ENCODE assay signal across 18 cellular contexts in the genomic region with DNA sequence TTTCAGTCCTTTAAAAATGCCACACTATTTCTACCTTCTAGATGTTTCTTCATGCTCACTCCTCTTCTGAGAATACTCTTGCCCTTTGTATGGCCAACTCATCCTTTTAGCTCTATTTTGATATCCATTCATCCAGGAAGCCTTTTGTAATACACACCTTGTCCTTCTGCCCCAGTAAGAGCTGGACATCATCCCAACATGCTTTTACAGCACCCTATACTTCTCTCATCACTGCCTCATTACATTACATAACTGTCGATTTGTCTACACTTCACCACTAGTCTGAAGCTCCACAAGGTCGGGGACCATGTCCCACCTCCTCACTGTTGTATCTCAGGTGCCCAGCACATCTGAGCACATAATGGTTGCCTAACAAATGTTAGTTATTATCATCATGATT. TPM values are rescaled to one million over a fixed set of nuclear protein-coding genes. Genes with fewer than 3 reads are reported as not detected.
DNase-seq lines count a peak whose midpoint lies in the region; ATAC-seq, FAIRE-seq and TF ChIP-seq lines count a peak whose summit lies in the region.
"Had no signal": no experiment of that assay in that cellular context is flagged by ENCODE, and none has a peak within 500 bp of the region (broad histone marks: within the 10 kb centered on the region; RNA-seq: fewer than 3 reads in every experiment).

No MANE protein-coding gene starts in this region.

- no peaks in the 10 kb centered on the region for H3K36me3 Mint-ChIP-seq in activated CD4-positive, alpha-beta T cell treated with anti-CD3 and anti-CD28 coated beads, Interleukin-2, amount 10 ng/mL, durations not matched to agents 24 days and 14 days (ENCODE audit: low read depth)
- H3K36me3 Mint-ChIP-seq: CD14-positive monocyte; CD8-positive, alpha-beta T cell had no signal

- intact Hi-C loops in activated CD4-positive, alpha-beta T cell treated with anti-CD3 and anti-CD28 coated beads, Interleukin-2, amount 10 ng/mL, durations not matched to agents 24 days and 14 days (cut with micrococcal nuclease), result no loop called here
- intact Hi-C loops in left lung (cut with DNase I), result no loop called here

- no peak overlapping the region for H3K4me2 ChIP-seq in keratinocyte (ENCODE audit: control insufficient read depth, extremely low read depth, insufficient read depth, low read depth, low read length)
- H3K4me2 ChIP-seq: GM23338 had no signal

- no peak overlapping the region for H3K27ac Mint-ChIP-seq in activated CD4-positive, alpha-beta T cell treated with anti-CD3 and anti-CD28 coated beads, Interleukin-2, amount 10 ng/mL, durations not matched to agents 24 days and 14 days
- H3K27ac Mint-ChIP-seq: CD14-positive monocyte; CD8-positive, alpha-beta T cell; GM23338; HFFc6 had no signal

- H3K27ac ChIP-seq in keratinocyte (ENCODE audit: control insufficient read depth, insufficient read depth, low read length) (no peak overlapping the region), small intestine (ENCODE audit: low read depth in 1 of 2, low read length in 1 of 2) (peak overlapping the region in 1 of 2 donors; percentile 50), left lung (no peak overlapping the region), suprapubic skin (no peak overlapping the region)
- H3K27ac ChIP-seq: 22Rv1, HL-60 had no signal

- TF ChIP-seq EP300 in suprapubic skin (IDR thresholded peaks at IDR 0.05), result no peak

- H3K27me3 Mint-ChIP-seq in activated CD4-positive, alpha-beta T cell treated with anti-CD3 and anti-CD28 coated beads, Interleukin-2, amount 10 ng/mL, durations not matched to agents 24 days and 14 days, result no peaks in the 10 kb centered on the region

- no peak overlapping the region for H3K4me3 ChIP-seq in keratinocyte (ENCODE audit: control insufficient read depth in 2 of 3, extremely low read depth in 1 of 3, insufficient read depth in 2 of 3, low read depth in 1 of 3, low read length in 3 of 3)
- H3K4me3 ChIP-seq in small intestine (ENCODE audit: low read depth in 1 of 2, low read length in 2 of 2), result no peak overlapping the region
- H3K4me3 ChIP-seq in left lung, result no peak overlapping the region
- no peak overlapping the region for H3K4me3 ChIP-seq in suprapubic skin
- H3K4me3 ChIP-seq: GM23338 had no signal

- peak; percentile 17 for DNase-seq in activated CD4-positive, alpha-beta T cell treated with anti-CD3 and anti-CD28 coated beads, Interleukin-2, amount 10 ng/mL, durations not matched to agents 24 days and 14 days
- no peak for DNase-seq in activated CD4-positive, alpha-beta T cell treated with anti-CD3 and anti-CD28 coated beads for 4 hours
- DNase-seq in keratinocyte (ENCODE audit: low read depth, low spot score) (no peak), small intestine (peak; percentile 36), left lung (no peak), suprapubic skin (ENCODE audit: low spot score in 2 of 2) (no peak), SW480 (ENCODE audit: low spot score) (no peak)
- DNase-seq: Caco-2; CD8-positive, alpha-beta T cell; DND-41; GDM1; HCEC 1CT; HFFc6 had no signal

- no peak for TF ChIP-seq POLR2A in suprapubic skin (IDR thresholded peaks at IDR 0.05)

- H2AFZ ChIP-seq in keratinocyte (ENCODE audit: control insufficient read depth, low read length), result no peak overlapping the region
- H2AFZ ChIP-seq: GM23338 had no signal

- WGBS in small intestine, 3 donors, result 39 to 79% (median 43%) methylated on average over 2 of the region's 2 CpGs
- 85% methylated on average over 2 of the region's 2 CpGs for WGBS in suprapubic skin

- H3K9me3 ChIP-seq in keratinocyte (ENCODE audit: control insufficient read depth, low read depth, low read length) (no peaks in the 10 kb centered on the region), small intestine (ENCODE audit: control insufficient read depth, low read depth) (no peaks in the 10 kb centered on the region), left lung (no peaks in the 10 kb centered on the region), suprapubic skin (no peaks in the 10 kb centered on the region)
- H3K9me3 ChIP-seq: Caco-2 had no signal

- H3K4me1 ChIP-seq in keratinocyte (ENCODE audit: control insufficient read depth, extremely low read depth, insufficient read depth, low read length) (peaks cover 15% of the 10 kb centered on the region), small intestine (ENCODE audit: control insufficient read depth in 2 of 2, insufficient read depth in 1 of 2, low read depth in 1 of 2, low read length in 1 of 2) (peaks cover 0 to 2% of the 10 kb centered on the region in 2 donors), left lung (no peaks in the 10 kb centered on the region), suprapubic skin (no peaks in the 10 kb centered on the region)

- H3K27me3 ChIP-seq in keratinocyte (ENCODE audit: control insufficient read depth, extremely low read depth, insufficient read depth, low read length), result no peaks in the 10 kb centered on the region
- no peaks in the 10 kb centered on the region for H3K27me3 ChIP-seq in small intestine (ENCODE audit: control insufficient read depth in 2 of 2, insufficient read depth in 2 of 2, low read length in 2 of 2)
- peaks cover 0 to 4% of the 10 kb centered on the region in 2 donors for H3K27me3 ChIP-seq in left lung
- no peaks in the 10 kb centered on the region for H3K27me3 ChIP-seq in suprapubic skin

- no peak for TF ChIP-seq CTCF in keratinocyte (optimal IDR thresholded peaks at IDR 0.05 in 1 of 3, IDR thresholded peaks at IDR 0.05 in 1 of 3, conservative IDR thresholded peaks at IDR 0.05 in 1 of 3; ENCODE audit: extremely low read depth in 1 of 3, insufficient read depth in 2 of 3, low read length in 3 of 3)
- no peak for TF ChIP-seq CTCF in left lung (IDR thresholded peaks at IDR 0.05)
- TF ChIP-seq CTCF in suprapubic skin (IDR thresholded peaks at IDR 0.05), result no peak

- no peaks in the 10 kb centered on the region for H4K20me1 ChIP-seq in keratinocyte (ENCODE audit: control insufficient read depth, extremely low read depth, insufficient read depth, low read length)

- no peaks in the 10 kb centered on the region for H3K9me1 ChIP-seq in keratinocyte (ENCODE audit: control insufficient read depth, extremely low read depth, insufficient read depth, low read length)

- dilution Hi-C loops in keratinocyte (cut with MboI; ENCODE audit: extremely low pct_ligation_motif_present, low sequenced_read_pairs), result no loop called here

- no peak for ATAC-seq in left lung
- ATAC-seq: CD8-positive, alpha-beta T cell; GM23338 had no signal

- peaks cover 4% of the 10 kb centered on the region for H3K4me1 Mint-ChIP-seq in activated CD4-positive, alpha-beta T cell treated with anti-CD3 and anti-CD28 coated beads, Interleukin-2, amount 10 ng/mL, durations not matched to agents 24 days and 14 days
- H3K4me1 Mint-ChIP-seq: GM23338 had no signal

- no peak overlapping the region for H3K9ac ChIP-seq in keratinocyte (ENCODE audit: control insufficient read depth, extremely low read depth, insufficient read depth, low read length)

- H3K36me3 ChIP-seq in keratinocyte (ENCODE audit: control insufficient read depth in 2 of 2, extremely low read depth in 1 of 2, insufficient read depth in 2 of 2, low read length in 2 of 2) (no peaks in the 10 kb centered on the region), small intestine (ENCODE audit: control insufficient read depth in 2 of 2, insufficient read depth in 2 of 2, low read length in 2 of 2) (no peaks in the 10 kb centered on the region), left lung (no peaks in the 10 kb centered on the region), suprapubic skin (no peaks in the 10 kb centered on the region)

- no peak overlapping the region for H3K4me3 Mint-ChIP-seq in activated CD4-positive, alpha-beta T cell treated with anti-CD3 and anti-CD28 coated beads, Interleukin-2, amount 10 ng/mL, durations not matched to agents 24 days and 14 days
- H3K4me3 Mint-ChIP-seq: CD14-positive monocyte; CD8-positive, alpha-beta T cell; GM23338; HFFc6 had no signal

- no peaks in the 10 kb centered on the region for H3K79me2 ChIP-seq in keratinocyte (ENCODE audit: control insufficient read depth, insufficient read depth, low read length)

- FAIRE-seq in keratinocyte (lab: Jason Lieb, UNC) (peak; percentile 67), small intestine (lab: Jason Lieb, UNC) (no peak)
- FAIRE-seq: GM12892 had no signal

- H3K9me3 Mint-ChIP-seq in activated CD4-positive, alpha-beta T cell treated with anti-CD3 and anti-CD28 coated beads, Interleukin-2, amount 10 ng/mL, durations not matched to agents 24 days and 14 days, result no peaks in the 10 kb centered on the region
- H3K9me3 Mint-ChIP-seq: CD8-positive, alpha-beta T cell; GM23338; HFFc6 had no signal

RNA-seq across cellular contexts. Expression of gene PRR15, which starts 29.2 kb away (rescaled TPM):
- total RNA-seq in activated CD4-positive, alpha-beta T cell treated with anti-CD3 and anti-CD28 coated beads, Interleukin-2, amount 10 ng/mL, durations not matched to agents 24 days and 14 days, result not detected in 2 replicates
- polyA plus RNA-seq in keratinocyte (0.81 to 2.0 TPM (median 1.8 TPM) in 3 replicates), small intestine (100 to 1,000 TPM in 2 of 3 donors, 10 to 100 TPM in 1; 58.9 to 179 (median 155) TPM)
- polyA plus RNA-seq in keratinocyte (2011; ENCODE audit: low read depth), result 0.61 TPM
- polyA plus RNA-seq in keratinocyte (2011; cell fraction: cytosol; rRNA removed), result 1.3 and 1.7 TPM in 2 replicates
- polyA plus RNA-seq in keratinocyte (2011; cell fraction: nucleus; rRNA removed), result 1.3 and 2.0 TPM in 2 replicates
- 1.5 and 2.1 TPM in 2 replicates for polyA plus RNA-seq in keratinocyte (2012; ENCODE audit: low replicate concordance)
- 0.19 to 0.36 TPM (median 0.20 TPM) in 3 replicates for polyA minus RNA-seq in keratinocyte
- 1.9 TPM for polyA minus RNA-seq in keratinocyte (2011; cell fraction: cytosol; rRNA and poly(A)+ RNA removed)
- 0.47 and 0.84 TPM in 2 replicates for polyA minus RNA-seq in keratinocyte (2011; cell fraction: nucleus; rRNA and poly(A)+ RNA removed)
- total RNA-seq in left lung (1 to 10 TPM in 1 of 2 donors, under 1 TPM in 1; 0.15 to 1.8 TPM), suprapubic skin (under 1 TPM in 3 of 4 donors, not detected in 1; 0.47 to 0.64 (median 0.47) TPM)
- total RNA-seq: CD8-positive, alpha-beta T cell had no signal
- polyA plus RNA-seq: CD14-positive monocyte had no signal

Comparison
In these comparisons a context has a peak if more than half of its experiments do, and no peak if none do; other contexts are left out.
1. DNase-seq: peak in activated CD4-positive, alpha-beta T cell treated with anti-CD3 and anti-CD28 coated beads, Interleukin-2, amount 10 ng/mL, durations not matched to agents 24 days and 14 days (single experiment) and small intestine (single experiment); none in activated CD4-positive, alpha-beta T cell treated with anti-CD3 and anti-CD28 coated beads for 4 hours (0 of 2), keratinocyte (single experiment), left lung (0 of 2), suprapubic skin (0 of 2) and SW480 (single experiment).